ENCODE assay signal across 7 cellular contexts in genomic region chr2:106219157-106219556, GRCh38. TPM values are rescaled to one million over a fixed set of nuclear protein-coding genes. Genes with fewer than 3 reads are reported as not detected.
DNase-seq lines count a peak whose midpoint lies in the region; ATAC-seq, FAIRE-seq and TF ChIP-seq lines count a peak whose summit lies in the region.
"Not testable (repeated sequence)": the region's sequence is repeated elsewhere in the genome, so short reads cannot be mapped to it uniquely, and the experiment has no call there.

No MANE protein-coding gene starts in this region.

- CTCF ChIA-PET in WTC11 (lab: Charles Lee); K562 (lab: Yijun Ruan, JAX; ENCODE audit: low intra/inter-chr PET ratio): not testable (repeated sequence)
- CTCF ChIA-PET in H1 (lab: Charles Lee; ENCODE audit: partially characterized antibody) = interaction anchor here (0.7 kb wide), 1 partner anchor 350 kb away, joined by 3 read pairs; no protein-coding TSS in a partner anchor

- TF ChIP-seq CTCF in GM23338 (conservative IDR thresholded peaks at IDR 0.05; ENCODE audit: low read depth in 2 of 2); WTC11 (IDR thresholded peaks at IDR 0.05); K562 (IDR thresholded peaks at IDR 0.05 in 2 of 3, conservative IDR thresholded peaks at IDR 0.05 in 1 of 3; ENCODE audit: insufficient read depth in 2 of 3, low read depth in 1 of 3, low read length in 3 of 3); H1 (IDR thresholded peaks at IDR 0.05; ENCODE audit: control extremely low read depth in 1 of 3, insufficient read depth in 1 of 3, low read depth in 1 of 3, low read length in 3 of 3); neural progenitor cell (IDR thresholded peaks at IDR 0.05): not testable (repeated sequence)

- POLR2A ChIA-PET in WTC11 (lab: Charles Lee) (interaction anchor here (0.6 kb wide), 1 partner anchor 375 kb away, joined by 3 read pairs; no protein-coding TSS in a partner anchor), H1 (lab: Charles Lee; ENCODE audit: partially characterized antibody) (interaction anchor here (1.3 kb wide), 1 partner anchor 108 kb away, joined by 3 read pairs; no protein-coding TSS in a partner anchor)
- POLR2A ChIA-PET in K562 (lab: Yijun Ruan, JAX) = not testable (repeated sequence)

- WGBS in K562 (ENCODE audit: insufficient coverage, low coverage, missing lambda C conversion rate) = 0% methylated on average over 2 of the region's 8 CpGs
- WGBS in H1 (ENCODE audit: extremely low coverage in 1 of 2, insufficient coverage in 1 of 2, insufficient read length in 1 of 2, insufficient replicate concordance in 2 of 2, low coverage in 1 of 2, low lambda C conversion rate in 2 of 2, missing lambda C conversion rate in 1 of 2), 2 experiments = 92% methylated on average over 2 of the region's 8 CpGs; no CpG with 5 or more reads in 1 of the 2 experiments
- WGBS in neuronal stem cell (ENCODE audit: extremely low coverage in 2 of 2, insufficient read length in 2 of 2, insufficient replicate concordance in 1 of 2), 2 donors = no CpG with 5 or more reads among the region's 8 CpGs

- H3K14ac ChIP-seq in H1 (ENCODE audit: insufficient read length); neuronal stem cell (ENCODE audit: low read length): not testable (repeated sequence)

- intact Hi-C loops in K562 (cut with micrococcal nuclease) = not testable (repeated sequence)

- H2BK12ac ChIP-seq in H1 (ENCODE audit: low read depth, low read length); neuronal stem cell (ENCODE audit: low read length): not testable (repeated sequence)

- H2AFZ ChIP-seq in GM23338 = not testable (repeated sequence)
- H2AFZ ChIP-seq in K562 (ENCODE audit: low read depth, low read length) (peak overlapping the region; percentile 79), H1 (ENCODE audit: low read length) (peak overlapping the region; percentile 58; the same call in 1 of the 2 replicates), neural progenitor cell (replicated peaks) (peak overlapping the region; percentile 50), neuronal stem cell (ENCODE audit: low read length) (peak overlapping the region; percentile 35)

- not testable (repeated sequence) for H3K9me3 Mint-ChIP-seq in GM23338, neural progenitor cell
- peaks cover 22% of the 10 kb centered on the region for H3K9me3 Mint-ChIP-seq in WTC11

- H3K4ac ChIP-seq in H1 (replicated peaks; ENCODE audit: insufficient read length, low read depth, low read length); neuronal stem cell (ENCODE audit: low read length): not testable (repeated sequence)

- not testable (repeated sequence) for TF ChIP-seq RAD21 in K562 (CRISPR knock-in tag; conservative IDR thresholded peaks at IDR 0.05 in 1 of 2, IDR thresholded peaks at IDR 0.05 in 1 of 2); H1 (IDR thresholded peaks at IDR 0.05 in 1 of 2, conservative IDR thresholded peaks at IDR 0.05 in 1 of 2; ENCODE audit: low read depth in 2 of 2, low read length in 2 of 2)

- not testable (repeated sequence) for H3K9me1 ChIP-seq in K562 (ENCODE audit: control insufficient read depth, insufficient read depth, low read length)

- H2BK5ac ChIP-seq in H1 (ENCODE audit: low read depth, low read length); neuronal stem cell (ENCODE audit: low read length): not testable (repeated sequence)

- TF ChIP-seq POLR2A in K562 (conservative IDR thresholded peaks at IDR 0.05); H1 (IDR thresholded peaks at IDR 0.05; ENCODE audit: control extremely low read depth in 1 of 2, low read depth in 2 of 2, low read length in 2 of 2): not testable (repeated sequence)

- H3K27me3 Mint-ChIP-seq in GM23338 (ENCODE audit: insufficient read depth, low read depth, poor library complexity); WTC11 (ENCODE audit: low read depth); neural progenitor cell (ENCODE audit: insufficient read depth, low read depth): not testable (repeated sequence)

- H4K8ac ChIP-seq in H1 (ENCODE audit: extremely low read depth, insufficient read depth, low read length); neuronal stem cell (ENCODE audit: low read depth, low read length): not testable (repeated sequence)

- H3K23me2 ChIP-seq in H1 (ENCODE audit: low read depth, low read length) = not testable (repeated sequence)

- H3K23ac ChIP-seq in H1 (ENCODE audit: insufficient read length); neuronal stem cell (ENCODE audit: low read depth, low read length, poor library complexity): not testable (repeated sequence)

- H2AK5ac ChIP-seq in H1 (ENCODE audit: low read depth, low read length); neuronal stem cell (ENCODE audit: low read depth, low read length): not testable (repeated sequence)

- ATAC-seq in GM23338 = peak; percentile 60
- peak; percentile 52; the same call in 1 of the 2 replicates for ATAC-seq in WTC11
- ATAC-seq in K562 = peak; percentile 77

- not testable (repeated sequence) for H3K79me1 ChIP-seq in H1 (ENCODE audit: low read depth, low read length); neuronal stem cell (ENCODE audit: low read depth, low read length)

- not testable (repeated sequence) for H3K56ac ChIP-seq in H1 (replicated peaks; ENCODE audit: insufficient read length, low read depth, low read length)

- not testable (repeated sequence) for H3K36me3 ChIP-seq in GM23338 (ENCODE audit: insufficient read depth); K562 (ENCODE audit: control insufficient read depth, insufficient read depth, low read length); H1 (ENCODE audit: control insufficient read depth in 2 of 4, insufficient read depth in 4 of 4, low read length in 3 of 4); neural progenitor cell; neuronal stem cell (replicated peaks in 1 of 2; ENCODE audit: control insufficient read depth in 2 of 2, insufficient read depth in 2 of 2, low read length in 2 of 2)

- H3K79me2 ChIP-seq in GM23338 (replicated peaks; ENCODE audit: insufficient read depth); K562 (ENCODE audit: control insufficient read depth, insufficient read depth, low read length); H1 (ENCODE audit: control insufficient read depth in 1 of 2, insufficient read depth in 2 of 2, low read length in 2 of 2); neural progenitor cell (ENCODE audit: low read depth): not testable (repeated sequence)

- not testable (repeated sequence) for H3K4me3 ChIP-seq in GM23338; K562; H1 (ENCODE audit: extremely low read depth in 1 of 4, insufficient read depth in 2 of 4, low read depth in 3 of 4, low read length in 4 of 4); neural progenitor cell; neuronal stem cell (ENCODE audit: low read length in 2 of 2)

- not testable (repeated sequence) for H3K36me3 Mint-ChIP-seq in GM23338 (ENCODE audit: low read depth); WTC11; neural progenitor cell

- not testable (repeated sequence) for H3K4me2 ChIP-seq in GM23338; H1 (ENCODE audit: insufficient read depth in 1 of 2, low read depth in 2 of 2, low read length in 2 of 2); neural progenitor cell; neuronal stem cell (ENCODE audit: insufficient read depth, low read length, poor library complexity, severe bottlenecking)
- peak overlapping the region; percentile 63 for H3K4me2 ChIP-seq in K562 (ENCODE audit: insufficient read depth, low read length)

- H3K18ac ChIP-seq in H1 (ENCODE audit: extremely low read depth, low read length); neuronal stem cell (ENCODE audit: low read length): not testable (repeated sequence)

- in situ Hi-C loops in K562 (cut with MboI) = not testable (repeated sequence)

- not testable (repeated sequence) for BruUV-seq in K562 (replicated peaks; lab: Mats Ljungman, UMichigan)

- H3K27me3 ChIP-seq in GM23338 (ENCODE audit: insufficient read depth); K562 (ENCODE audit: control insufficient read depth in 2 of 2, insufficient read depth in 2 of 2, low read length in 2 of 2); H1 (replicated peaks in 1 of 4; ENCODE audit: control insufficient read depth in 3 of 4, extremely low read depth in 1 of 4, insufficient read depth in 3 of 4, low read length in 3 of 4); neural progenitor cell; neuronal stem cell (ENCODE audit: control insufficient read depth in 3 of 3, insufficient read depth in 3 of 3, low read depth in 1 of 3, low read length in 3 of 3): not testable (repeated sequence)

- DNase-seq in GM23338 (ENCODE audit: low spot score); WTC11 (ENCODE audit: low spot score); K562 (ENCODE audit: extremely low read depth in 1 of 4, low spot score in 3 of 4); H1 (ENCODE audit: low read depth in 1 of 2, low spot score in 2 of 2); neural progenitor cell (ENCODE audit: low spot score); neuronal stem cell (ENCODE audit: low spot score): not testable (repeated sequence)
- DNase-seq in SK-N-DZ (ENCODE audit: low spot score) = peak; percentile 31

- H3K9me2 ChIP-seq in GM23338 (ENCODE audit: insufficient read depth) = not testable (repeated sequence)

- H4K91ac ChIP-seq in H1 (replicated peaks; ENCODE audit: insufficient read length, low read length); neuronal stem cell (ENCODE audit: low read depth, low read length, poor library complexity): not testable (repeated sequence)

- not testable (repeated sequence) for H3K9me3 ChIP-seq in K562 (replicated peaks; ENCODE audit: control insufficient read depth, insufficient read depth, low read depth, low read length); H1 (ENCODE audit: insufficient read depth in 2 of 2, low read depth in 1 of 2, low read length in 1 of 2); neural progenitor cell (ENCODE audit: low read depth); neuronal stem cell (replicated peaks in 1 of 2; ENCODE audit: control insufficient read depth in 2 of 2, insufficient read depth in 1 of 2, low read depth in 1 of 2, low read length in 2 of 2)

- H3K27ac ChIP-seq in GM23338 (ENCODE audit: low read depth); K562 (ENCODE audit: extremely low read depth, low read depth, low read length); H1 (ENCODE audit: low read depth, low read length); neural progenitor cell; neuronal stem cell (replicated peaks; ENCODE audit: low read length): not testable (repeated sequence)

- H3K4me1 ChIP-seq in GM23338 (ENCODE audit: insufficient read depth); K562 (replicated peaks in 1 of 2; ENCODE audit: control insufficient read depth in 2 of 2, insufficient read depth in 2 of 2, low read length in 2 of 2); H1 (replicated peaks in 1 of 4; ENCODE audit: control insufficient read depth in 3 of 4, insufficient read depth in 4 of 4, low read length in 3 of 4); neural progenitor cell; neuronal stem cell (ENCODE audit: control insufficient read depth in 2 of 2, insufficient read depth in 1 of 2, low read depth in 1 of 2, low read length in 2 of 2): not testable (repeated sequence)

- not testable (repeated sequence) for H3F3A ChIP-seq in GM23338 (replicated peaks; ENCODE audit: low read depth); neural progenitor cell (ENCODE audit: low read depth)

- not testable (repeated sequence) for H3K27ac Mint-ChIP-seq in GM23338, WTC11, neural progenitor cell

- H3K4me3 Mint-ChIP-seq in GM23338, WTC11, neural progenitor cell: not testable (repeated sequence)

- H2BK120ac ChIP-seq in H1 (replicated peaks; ENCODE audit: low read depth, low read length); neuronal stem cell (ENCODE audit: low read depth, low read length): not testable (repeated sequence)

- FAIRE-seq in K562 (lab: Jason Lieb, UNC); H1 (lab: Jason Lieb, UNC): not testable (repeated sequence)

- not testable (repeated sequence) for TF ChIP-seq EP300 in K562 (IDR thresholded peaks at IDR 0.05; ENCODE audit: low read length); H1 (IDR thresholded peaks at IDR 0.05; ENCODE audit: borderline replicate concordance in 1 of 2, low read depth in 2 of 2, low read length in 2 of 2)

- not testable (repeated sequence) for H3K9ac ChIP-seq in K562 (ENCODE audit: insufficient read depth in 1 of 2, low read depth in 2 of 2, low read length in 2 of 2); H1 (replicated peaks in 1 of 4; ENCODE audit: extremely low read depth in 1 of 4, low read depth in 3 of 4, low read length in 3 of 4); neural progenitor cell; neuronal stem cell (ENCODE audit: low read depth, low read length, poor library complexity)

- not testable (repeated sequence) for H4K20me1 ChIP-seq in GM23338 (replicated peaks; ENCODE audit: insufficient read depth); K562 (replicated peaks; ENCODE audit: control insufficient read depth, insufficient read depth, low read length); H1 (replicated peaks in 1 of 2; ENCODE audit: control insufficient read depth in 1 of 2, insufficient read depth in 2 of 2, low read length in 2 of 2); neural progenitor cell (ENCODE audit: low read depth)

- not testable (repeated sequence) for H2BK20ac ChIP-seq in H1 (ENCODE audit: low read length)

- H4K5ac ChIP-seq in H1 (ENCODE audit: insufficient read length, low read depth, low read length) = not testable (repeated sequence)

- H2BK15ac ChIP-seq in H1 (ENCODE audit: low read length); neuronal stem cell (ENCODE audit: low read length): not testable (repeated sequence)

- not testable (repeated sequence) for H3K4me1 Mint-ChIP-seq in GM23338, neural progenitor cell
- peaks cover 21% of the 10 kb centered on the region for H3K4me1 Mint-ChIP-seq in WTC11

RNA-seq across cellular contexts. Expression of gene UXS1, which starts 25.1 kb away (rescaled TPM):
- total RNA-seq in GM23338 (2014; rRNA removed; shearing (Covaris generic)) = 50.2 and 131 TPM in 2 replicates
- 38.4 and 48.7 TPM in 2 replicates for polyA plus RNA-seq in GM23338 (2016; fragmentation: Nextera tagmentation; extraction: Ambion mirVana)
- 13.5 and 17.7 TPM in 2 replicates for polyA plus RNA-seq in SK-N-DZ (2014; cell fraction: cytosol; rRNA removed)
- 23.8 and 51.1 TPM in 2 replicates for polyA plus RNA-seq in SK-N-DZ (2014; cell fraction: nucleus; rRNA removed)
- 39.2 to 44.7 TPM (median 42.6 TPM) in 3 replicates for total RNA-seq in WTC11 (2021)
- 83.6 and 100 TPM in 2 replicates for total RNA-seq in K562 (2011; cell fraction: chromatin; rRNA removed; ENCODE audit: low replicate concordance)
- 57.7 and 64.7 TPM in 2 replicates for total RNA-seq in K562 (2011; cell fraction: nucleolus; rRNA removed)
- total RNA-seq in K562 (2011; cell fraction: nucleoplasm; rRNA removed) = 74.1 and 83.9 TPM in 2 replicates
- 15.0 and 19.1 TPM in 2 replicates for total RNA-seq in K562 (2014; rRNA removed)
- 14.2 and 15.2 TPM in 2 replicates for total RNA-seq in K562 (2014; rRNA removed; fragmentation: Illumina TruSeq; extraction: Trizol)
- total RNA-seq in K562 (2015; rRNA removed; fragmentation: Illumina TruSeq; extraction: Trizol) = 13.8 and 15.0 TPM in 2 replicates
- total RNA-seq in K562 (2021) = 22.4 and 25.4 TPM in 2 replicates
- 24.1 and 25.5 TPM in 2 replicates for polyA plus RNA-seq in K562 (2011; rRNA removed)
- polyA plus RNA-seq in K562 (2011; cell fraction: cytosol; rRNA removed) = 18.8 and 22.4 TPM in 2 replicates
- polyA plus RNA-seq in K562 (2011; cell fraction: nucleus; rRNA removed) = 37.9 and 48.2 TPM in 2 replicates
- 22.1 and 26.2 TPM in 2 replicates for polyA plus RNA-seq in K562 (2012)
- 22.8 and 25.8 TPM in 2 replicates for polyA plus RNA-seq in K562 (2014; fragmentation: Illumina TruSeq; extraction: Trizol)
- polyA plus RNA-seq in K562 (2014; fragmentation: Nextera tagmentation; extraction: Ambion mirVana) = 10 to 100 TPM in 1 of 2 experiments, 1 to 10 TPM in 1; 5.8 to 11.3 TPM
- 22.7 and 25.5 TPM in 2 replicates for polyA plus RNA-seq in K562 (2014; rRNA removed)
- polyA minus RNA-seq in K562 (2011; rRNA and poly(A)+ RNA removed) = 54.5 and 56.5 TPM in 2 replicates
- polyA minus RNA-seq in K562 (2011; cell fraction: cytosol; rRNA and poly(A)+ RNA removed) = 28.0 and 29.7 TPM in 2 replicates
- polyA minus RNA-seq in K562 (2011; cell fraction: nucleus; rRNA and poly(A)+ RNA removed) = 34.9 and 48.7 TPM in 2 replicates
- total RNA-seq in H1 (2021; fragmentation: NEBNext Ultra II Directional; extraction: Animal tissue kit (Norgen Biotek cat#: 25700)) = 60.9 and 63.4 TPM in 2 replicates
- polyA plus RNA-seq in H1 (2011; rRNA removed) = 43.8 and 44.5 TPM in 2 replicates
- polyA plus RNA-seq in H1 (2011; cell fraction: cytosol; rRNA removed) = 51.9 TPM
- 81.3 TPM for polyA plus RNA-seq in H1 (2011; cell fraction: nucleus; rRNA removed)
- polyA plus RNA-seq in H1 (2012, experiment 1 of 2) = 50.4 to 58.6 TPM (median 54.2 TPM) in 4 replicates
- polyA plus RNA-seq in H1 (2012, experiment 2 of 2) = 20.3 TPM
- 73.3 TPM for polyA plus RNA-seq in H1 (2013, experiment 1 of 2)
- polyA plus RNA-seq in H1 (2013, experiment 2 of 2) = 86.5 TPM
- 100 and 131 TPM in 2 replicates for polyA minus RNA-seq in H1 (2011; rRNA and poly(A)+ RNA removed)
- polyA minus RNA-seq in H1 (2011; cell fraction: cytosol; rRNA and poly(A)+ RNA removed) = 47.3 TPM
- polyA minus RNA-seq in H1 (2011; cell fraction: nucleus; rRNA and poly(A)+ RNA removed) = 112 TPM
- total RNA-seq in neural progenitor cell (ENCODE audit: low replicate concordance) = 38.0 and 39.5 TPM in 2 replicates
- polyA plus RNA-seq in neuronal stem cell (2013, experiment 1 of 2) = 47.7 TPM
- polyA plus RNA-seq in neuronal stem cell (2013, experiment 2 of 2) = 48.4 TPM
